ENCODE assay signal across 15 cellular contexts in genomic region chr16:88062341-88062861, GRCh38.
DNase-seq lines count a peak whose midpoint lies in the region; ATAC-seq, FAIRE-seq and TF ChIP-seq lines count a peak whose summit lies in the region.
"Had no signal": no experiment of that assay in that cellular context is flagged by ENCODE, and none has a peak within 500 bp of the region (broad histone marks: within the 10 kb centered on the region; RNA-seq: fewer than 3 reads in every experiment).

No MANE protein-coding gene starts in this region.

- H2AFZ ChIP-seq in astrocyte (ENCODE audit: low read depth, low read length), result peak overlapping the region; percentile 12

- H3K9me3 ChIP-seq in astrocyte (ENCODE audit: insufficient read depth, low read depth, low read length) (no peaks in the 10 kb centered on the region), right atrium auricular region (no peaks in the 10 kb centered on the region)
- H3K9me3 ChIP-seq: tibial nerve had no signal

- no peaks in the 10 kb centered on the region for H3K9me3 Mint-ChIP-seq in astrocyte (ENCODE audit: unreplicated experiment)
- H3K9me3 Mint-ChIP-seq in activated T-cell treated with anti-CD3 and anti-CD28 coated beads, Interleukin-2, amount 50 U/mL, for 4 hours, result no peaks in the 10 kb centered on the region
- H3K9me3 Mint-ChIP-seq: activated B cell treated with CpG ODN at 0.5 μM for 24 hours had no signal

- peak overlapping the region; percentile 59 for H3K9ac ChIP-seq in astrocyte (ENCODE audit: low read length)

- H3K27me3 Mint-ChIP-seq in astrocyte (ENCODE audit: low read depth, unreplicated experiment), result no peaks in the 10 kb centered on the region
- no peaks in the 10 kb centered on the region for H3K27me3 Mint-ChIP-seq in activated T-cell treated with anti-CD3 and anti-CD28 coated beads, Interleukin-2, amount 50 U/mL, for 4 hours (ENCODE audit: low read depth)
- H3K27me3 Mint-ChIP-seq: activated B cell treated with CpG ODN at 0.5 μM for 24 hours had no signal

- H3K27ac ChIP-seq in astrocyte (ENCODE audit: low read depth, low read length) (peak overlapping the region; percentile 51), right atrium auricular region (peak overlapping the region; percentile 72 to 73)
- H3K27ac ChIP-seq: epithelial cell of prostate had no signal

- peak; percentile 94 for DNase-seq in EH (ENCODE audit: low read depth)
- DNase-seq in astrocyte (ENCODE audit: low read depth), result peak; percentile 82
- DNase-seq in right atrium auricular region (ENCODE audit: low spot score), result peak; percentile 85
- no peak for DNase-seq in sciatic nerve (ENCODE audit: low spot score)
- no peak for DNase-seq in activated CD8-positive, alpha-beta memory T cell treated with anti-CD3 and anti-CD28 coated beads, Interleukin-2, amount 50 U/mL, for 4 hours
- DNase-seq in activated T-cell treated with anti-CD3 and anti-CD28 coated beads, Interleukin-2, amount 50 U/mL, for 4 hours, result no peak
- DNase-seq in NCI-H2029 (lab: John Stamatoyannopoulos, UW), result no peak
- no peak for DNase-seq in middle frontal gyrus (ENCODE audit: extremely low spot score, low spot score)
- DNase-seq: activated B cell treated with CpG ODN at 0.5 μM for 24 hours; activated naive CD4-positive, alpha-beta T cell treated with Interleukin-2 at 50 U/mL for 16 hours; H7; mesendoderm; NCI-H1105 had no signal

- FAIRE-seq in astrocyte (lab: Jason Lieb, UNC), result peak; percentile 13

- H3K79me2 ChIP-seq in astrocyte (ENCODE audit: insufficient read depth, low read length), result no peaks in the 10 kb centered on the region

- peaks cover 24% of the 10 kb centered on the region for H3K4me1 Mint-ChIP-seq in astrocyte (ENCODE audit: low read depth, unreplicated experiment)
- H3K4me1 Mint-ChIP-seq in activated T-cell treated with anti-CD3 and anti-CD28 coated beads, Interleukin-2, amount 50 U/mL, for 4 hours (ENCODE audit: low read depth), result no peaks in the 10 kb centered on the region

- H4K20me1 ChIP-seq in astrocyte (ENCODE audit: insufficient read depth, low read length), result no peaks in the 10 kb centered on the region

- H3K36me3 ChIP-seq in astrocyte (ENCODE audit: insufficient read depth, low read length) (no peaks in the 10 kb centered on the region), right atrium auricular region (peaks cover 12% of the 10 kb centered on the region)

- intact Hi-C loops in sciatic nerve (cut with DNase I), result no loop called here

- TF ChIP-seq CTCF in astrocyte (IDR thresholded peaks at IDR 0.05; ENCODE audit: insufficient read depth, low read depth, low read length) (no peak), right atrium auricular region (IDR thresholded peaks at IDR 0.05) (no peak)

- H3K4me3 Mint-ChIP-seq in astrocyte (ENCODE audit: unreplicated experiment), result no peak overlapping the region
- no peak overlapping the region for H3K4me3 Mint-ChIP-seq in activated T-cell treated with anti-CD3 and anti-CD28 coated beads, Interleukin-2, amount 50 U/mL, for 4 hours
- H3K4me3 Mint-ChIP-seq: activated B cell treated with CpG ODN at 0.5 μM for 24 hours had no signal

- peaks cover 19% of the 10 kb centered on the region for H3K4me1 ChIP-seq in astrocyte (ENCODE audit: insufficient read depth, low read length)
- H3K4me1 ChIP-seq in right atrium auricular region, result peaks cover 0 to 24% of the 10 kb centered on the region in 2 donors

- H3K27me3 ChIP-seq in astrocyte (ENCODE audit: insufficient read depth, low read length) (no peaks in the 10 kb centered on the region), right atrium auricular region (no peaks in the 10 kb centered on the region)
- H3K27me3 ChIP-seq: tibial nerve had no signal

- H3K36me3 Mint-ChIP-seq in astrocyte (ENCODE audit: low read depth, unreplicated experiment), result peaks cover 17% of the 10 kb centered on the region
- H3K36me3 Mint-ChIP-seq in activated T-cell treated with anti-CD3 and anti-CD28 coated beads, Interleukin-2, amount 50 U/mL, for 4 hours (ENCODE audit: insufficient read depth), result peaks cover 2% of the 10 kb centered on the region

- peak overlapping the region; percentile 63 for H3K27ac Mint-ChIP-seq in astrocyte (ENCODE audit: unreplicated experiment)
- H3K27ac Mint-ChIP-seq: activated B cell treated with CpG ODN at 0.5 μM for 24 hours had no signal

- no peak overlapping the region for H3K4me3 ChIP-seq in astrocyte (ENCODE audit: insufficient read depth, low read depth, low read length)
- no peak overlapping the region for H3K4me3 ChIP-seq in right atrium auricular region
- H3K4me3 ChIP-seq: tibial nerve had no signal

- ATAC-seq in sciatic nerve, result peak; percentile 68
- ATAC-seq in activated T-cell treated with anti-CD3 and anti-CD28 coated beads, Interleukin-2, amount 50 U/mL, for 4 hours, result no peak

- H3K4me2 ChIP-seq in astrocyte (ENCODE audit: low read length), result peak overlapping the region; percentile 54

Comparison
In these comparisons a context has a peak if more than half of its experiments do, and no peak if none do; other contexts are left out.
1. DNase-seq: peak in EH (single experiment), astrocyte (single experiment) and right atrium auricular region (single experiment); none in sciatic nerve (single experiment), activated CD8-positive, alpha-beta memory T cell treated with anti-CD3 and anti-CD28 coated beads, Interleukin-2, amount 50 U/mL, for 4 hours (single experiment), activated T-cell treated with anti-CD3 and anti-CD28 coated beads, Interleukin-2, amount 50 U/mL, for 4 hours (single experiment), NCI-H2029 (single experiment) and middle frontal gyrus (single experiment).